In genomic region chr19:52211926-52212571, GRCh38 we compare ENCODE assay signal across 1 cellular context.
TF ChIP-seq lines count a peak whose summit lies in the region.

No MANE protein-coding gene starts in this region.

TF ChIP-seq in WTC11, 78 proteins besides CTCF, POLR2A, EP300 and RAD21 (continued from another document):
- TF ChIP-seq ZBTB21 (CRISPR knock-in tag; IDR thresholded peaks at IDR 0.05; ENCODE audit: borderline replicate concordance) = no peak
- TF ChIP-seq ZNF219 (CRISPR knock-in tag; IDR thresholded peaks at IDR 0.05; ENCODE audit: borderline replicate concordance) = no peak
- TF ChIP-seq ETV6 (CRISPR knock-in tag; IDR thresholded peaks at IDR 0.05) = no peak
